In the genomic region with DNA sequence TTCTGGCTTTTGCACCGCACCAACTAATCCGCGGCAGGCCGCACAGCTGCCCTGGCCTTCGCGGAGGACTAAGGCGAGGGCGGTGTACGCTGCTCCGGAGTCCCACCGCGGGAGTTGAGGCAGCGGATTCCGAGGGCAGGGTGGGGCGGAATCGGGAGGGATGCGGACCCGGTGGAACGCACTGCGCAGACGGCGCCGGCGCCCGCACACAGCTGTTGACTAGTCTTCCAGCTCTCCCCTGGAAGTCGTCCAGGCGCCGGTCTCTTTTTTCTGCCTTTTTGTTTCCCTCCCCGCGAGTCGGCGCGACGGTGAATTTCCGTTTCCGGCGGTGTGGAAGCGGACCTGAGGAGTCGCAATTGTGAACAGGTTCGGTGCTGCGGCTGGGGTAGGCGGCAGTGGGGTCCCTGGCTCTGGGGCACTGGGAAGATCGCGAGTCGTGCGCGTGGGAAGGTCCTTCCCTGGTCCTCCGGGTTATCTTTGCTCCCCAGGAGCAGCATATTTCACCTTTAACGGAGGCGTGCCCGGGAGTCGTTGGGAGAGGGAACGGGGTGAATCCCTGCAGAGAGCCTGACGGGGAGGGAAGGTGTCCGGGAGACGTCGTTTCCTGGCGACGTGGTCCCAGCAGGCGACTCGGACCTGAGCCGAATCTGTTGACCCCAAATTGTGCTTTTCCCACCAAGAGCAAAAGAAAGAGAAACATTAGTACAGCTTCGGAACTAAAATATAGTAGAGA, we compare ENCODE assay signal across 8 cellular contexts. TPM values are rescaled to one million over a fixed set of nuclear protein-coding genes. Genes with fewer than 3 reads are reported as not detected.
DNase-seq lines count a peak whose midpoint lies in the region; ATAC-seq lines count a peak whose summit lies in the region.

ASAH2B (plus strand) TSS at position 319 of the 733 bp plus-strand sequence. CDS start 5,195 bp downstream, outside the sequence.

- H3K36me3 ChIP-seq in HUES6 (ENCODE audit: control insufficient read depth, insufficient read depth, low read length) (no peaks in the 10 kb centered on the region), SJSA1 (no peaks in the 10 kb centered on the region)

- H3K27ac ChIP-seq in HUES6 (ENCODE audit: low read depth, low read length) (peak within 1 kb of the TSS; percentile 49), SJSA1 (peak within 1 kb of the TSS; percentile 56), substantia nigra (ENCODE audit: low read depth, low read length, poor library complexity, severe bottlenecking) (peak within 1 kb of the TSS; percentile 17)

- H3K4me3 Mint-ChIP-seq in activated naive CD4-positive, alpha-beta T cell treated with anti-CD3 and anti-CD28 coated beads, Interleukin-2, amount 10 ng/mL, durations not matched to agents 7 days and 5 days: peak within 1 kb of the TSS; percentile 94

- no peaks in the 10 kb centered on the region for H3K4me1 ChIP-seq in HUES6 (ENCODE audit: control insufficient read depth, insufficient read depth, low read length)
- H3K4me1 ChIP-seq in SJSA1 (replicated peaks): peaks cover 5% of the 10 kb centered on the region

- peaks cover 15% of the 10 kb centered on the region for H3K27me3 Mint-ChIP-seq in activated naive CD4-positive, alpha-beta T cell treated with anti-CD3 and anti-CD28 coated beads, Interleukin-2, amount 10 ng/mL, durations not matched to agents 7 days and 5 days

- peak within 1 kb of the TSS; percentile 87 for H3K4me3 ChIP-seq in HUES6 (ENCODE audit: low read depth, low read length)
- peak within 1 kb of the TSS; percentile 62 for H3K4me3 ChIP-seq in SJSA1

- DNase-seq in DMS 273 (lab: John Stamatoyannopoulos, UW; ENCODE audit: unreplicated experiment) (peak; percentile 89), SJSA1 (ENCODE audit: low read depth in 1 of 2, low spot score in 2 of 2) (peak; percentile 82 to 85), globus pallidus (ENCODE audit: low spot score) (peak; percentile 24), nucleus accumbens (lab: John Stamatoyannopoulos, UW) (peak in 50 of 56 donors; percentile 8 to 87 (median 56)), substantia nigra (lab: John Stamatoyannopoulos, UW) (peak in 37 of 49 donors; percentile 2 to 82 (median 34))
- DNase-seq in activated naive CD4-positive, alpha-beta T cell treated with anti-CD3 and anti-CD28 coated beads, Interleukin-2, amount 10 ng/mL, durations not matched to agents 7 days and 5 days: peak; percentile 83

- H3K9me3 Mint-ChIP-seq in activated naive CD4-positive, alpha-beta T cell treated with anti-CD3 and anti-CD28 coated beads, Interleukin-2, amount 10 ng/mL, durations not matched to agents 7 days and 5 days: no peaks in the 10 kb centered on the region

- peak within 1 kb of the TSS; percentile 92 for H3K9ac ChIP-seq in HUES6 (ENCODE audit: low read length)

- CTCF ChIA-PET in activated naive CD4-positive, alpha-beta T cell treated with anti-CD3 and anti-CD28 coated beads, Interleukin-2, amount 10 ng/mL, durations not matched to agents 7 days and 5 days (lab: Charles Lee): no interaction called here

- H3K27me3 ChIP-seq in HUES6 (ENCODE audit: control insufficient read depth, insufficient read depth, low read length): peaks cover 4% of the 10 kb centered on the region
- H3K27me3 ChIP-seq in SJSA1 (replicated peaks): no peaks in the 10 kb centered on the region

- ATAC-seq in GM21515 (IDR thresholded peaks at IDR 0.05; ENCODE audit: unreplicated experiment): peak; percentile 85

- H3K27ac Mint-ChIP-seq in activated naive CD4-positive, alpha-beta T cell treated with anti-CD3 and anti-CD28 coated beads, Interleukin-2, amount 10 ng/mL, durations not matched to agents 7 days and 5 days: peak within 1 kb of the TSS; percentile 80

- no peaks in the 10 kb centered on the region for H3K9me3 ChIP-seq in HUES6 (ENCODE audit: control insufficient read depth, insufficient read depth, low read depth, low read length)
- H3K9me3 ChIP-seq in SJSA1 (replicated peaks): no peaks in the 10 kb centered on the region

- peaks cover 20% of the 10 kb centered on the region for H3K4me1 Mint-ChIP-seq in activated naive CD4-positive, alpha-beta T cell treated with anti-CD3 and anti-CD28 coated beads, Interleukin-2, amount 10 ng/mL, durations not matched to agents 7 days and 5 days

- no peaks in the 10 kb centered on the region for H3K36me3 Mint-ChIP-seq in activated naive CD4-positive, alpha-beta T cell treated with anti-CD3 and anti-CD28 coated beads, Interleukin-2, amount 10 ng/mL, durations not matched to agents 7 days and 5 days

RNA-seq across cellular contexts. Expression of gene ASAH2B, which starts in this region (rescaled TPM):
- total RNA-seq in SJSA1 (2014; rRNA removed; shearing (Covaris generic)): 5.7 and 7.7 TPM in 2 replicates

Comparison
In these comparisons a context has a peak if more than half of its experiments do, and no peak if none do; other contexts are left out.
1. Peak in every context shown above with its lines: DNase-seq, ATAC-seq, H3K4me3 ChIP-seq and H3K27ac ChIP-seq.
2. DNase-seq: peak in every context shown above with its lines; median percentile 89 in DMS 273; 84 in SJSA1; 83 in activated naive CD4-positive, alpha-beta T cell treated with anti-CD3 and anti-CD28 coated beads, Interleukin-2, amount 10 ng/mL, durations not matched to agents 7 days and 5 days; 56 in nucleus accumbens; 34 in substantia nigra; 24 in globus pallidus.